21 cellular contexts compared by ENCODE assay signal in the genomic region with DNA sequence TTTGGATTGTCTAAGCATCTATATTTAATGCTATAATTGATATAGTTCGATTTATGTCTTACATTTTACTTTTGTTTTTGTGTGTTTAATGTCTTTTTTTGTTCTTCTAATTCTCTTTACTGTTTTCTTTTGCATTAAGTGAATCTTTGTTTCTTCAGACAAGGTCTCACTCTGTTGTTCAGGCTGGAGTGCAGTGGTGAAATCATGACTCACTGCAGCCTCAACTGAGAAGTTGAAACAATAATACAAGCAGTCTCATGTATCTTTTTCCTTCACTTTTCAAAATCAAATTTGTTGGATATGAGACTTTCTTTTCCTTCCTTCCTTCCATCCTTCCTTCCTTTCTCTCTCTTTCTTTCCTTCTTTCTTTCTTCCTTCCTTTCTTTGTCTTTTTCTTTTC.
DNase-seq lines count a peak whose midpoint lies in the region; ATAC-seq and TF ChIP-seq lines count a peak whose summit lies in the region.
"Had no signal": no experiment of that assay in that cellular context is flagged by ENCODE, and none has a peak within 500 bp of the region (broad histone marks: within the 10 kb centered on the region; RNA-seq: fewer than 3 reads in every experiment).

No MANE protein-coding gene starts in this region.

- H2BK12ac ChIP-seq in H9 (ENCODE audit: insufficient read length, low read depth, low read length), result no peak overlapping the region

- no peaks in the 10 kb centered on the region for H3K9me3 ChIP-seq in H9 (ENCODE audit: control insufficient read depth, low read depth, low read length)
- no peaks in the 10 kb centered on the region for H3K9me3 ChIP-seq in endodermal cell (ENCODE audit: control insufficient read depth, low read length)
- H3K9me3 ChIP-seq in uterus, result no peaks in the 10 kb centered on the region
- H3K9me3 ChIP-seq: A549, HAP-1 had no signal

- no peaks in the 10 kb centered on the region for H3K79me2 ChIP-seq in H9 (ENCODE audit: insufficient read depth, low read length)

- H3K79me1 ChIP-seq in H9 (ENCODE audit: insufficient read depth, low read depth, low read length, poor library complexity, severe bottlenecking), result no peaks in the 10 kb centered on the region

- H3K9ac ChIP-seq in H9 (ENCODE audit: extremely low read depth, insufficient read length, low read length), result no peak overlapping the region
- H3K9ac ChIP-seq in endodermal cell (ENCODE audit: extremely low read depth, low read length, poor library complexity, severe bottlenecking), result no peak overlapping the region

- no peak overlapping the region for H2BK15ac ChIP-seq in H9 (ENCODE audit: low read depth, low read length)

- H3K36me3 ChIP-seq in endodermal cell (ENCODE audit: control insufficient read depth, insufficient read depth, low read length), result no peaks in the 10 kb centered on the region
- no peaks in the 10 kb centered on the region for H3K36me3 ChIP-seq in uterus
- H3K36me3 ChIP-seq: HAP-1 had no signal

- H2BK20ac ChIP-seq in H9 (ENCODE audit: low read depth, low read length, poor library complexity, severe bottlenecking), result no peak overlapping the region

- TF ChIP-seq CTCF in H9 (conservative IDR thresholded peaks at IDR 0.05) (no peak), epithelial cell of esophagus (IDR thresholded peaks at IDR 0.05; ENCODE audit: insufficient read depth, low read depth, low read length, missing control alignments) (no peak), endodermal cell (conservative IDR thresholded peaks at IDR 0.05) (no peak), uterus (IDR thresholded peaks at IDR 0.05) (no peak)

- no peak overlapping the region for H2BK120ac ChIP-seq in H9 (ENCODE audit: low read depth, low read length, poor library complexity, severe bottlenecking)

- no peak overlapping the region for H3K4ac ChIP-seq in H9 (ENCODE audit: low read depth, low read length)

- no peak overlapping the region for H3K18ac ChIP-seq in H9 (ENCODE audit: insufficient read length, low read depth, low read length)

- H4K20me1 ChIP-seq in H9 (ENCODE audit: control insufficient read depth, insufficient read depth, insufficient read length), result no peaks in the 10 kb centered on the region

- ATAC-seq in HG02970 (IDR thresholded peaks at IDR 0.05; ENCODE audit: low FRiP score, unreplicated experiment), result no peak
- ATAC-seq: A549 had no signal

- peak; percentile 6 for DNase-seq in A172 (ENCODE audit: low spot score)
- no peak for DNase-seq in H9
- DNase-seq in SK-MEL-5 (ENCODE audit: low read depth, low spot score), result peak; percentile 2
- DNase-seq in epithelial cell of esophagus (ENCODE audit: low read depth), result peak; percentile 4
- DNase-seq in NCI-H2171 (lab: John Stamatoyannopoulos, UW), result no peak
- DNase-seq in endodermal cell, result no peak
- no peak for DNase-seq in uterus
- DNase-seq: CD4-positive, alpha-beta memory T cell; DMS79 treated with DMSO at 0.1 percent for 48 hours; Kasumi-1; NCI-H1105; NCI-H2081 treated with DMSO at 0.1 percent for 48 hours; NCI-H748 treated with DMSO at 0.1 percent for 48 hours; OCI-M1; RPMI8226; SIG-M5 had no signal

- no peak overlapping the region for H4K91ac ChIP-seq in H9 (ENCODE audit: insufficient read length, low read depth, low read length)

- intact Hi-C loops in uterus (cut with DNase I; ENCODE audit: low total_unique reads), result no loop called here

- H3K4me2 ChIP-seq in H9 (ENCODE audit: insufficient read depth, insufficient read length, low read length), result no peak overlapping the region
- H3K4me2 ChIP-seq: A549 had no signal

- peak overlapping the region in 2 of 3 experiments; percentile 16 to 49; a peak in 3 of 7 replicates for H3K27ac Mint-ChIP-seq in H9
- H3K27ac Mint-ChIP-seq in endodermal cell, result no peak overlapping the region
- H3K27ac Mint-ChIP-seq: CD4-positive, alpha-beta memory T cell; IgD-negative memory B cell had no signal

- no peak overlapping the region for H3K23ac ChIP-seq in H9 (ENCODE audit: insufficient read length, low read depth, low read length)

- H3K4me1 Mint-ChIP-seq in H9 (peaks cover 5 to 6% of the 10 kb centered on the region in 2 experiments; a peak in 3 of 4 replicates), endodermal cell (no peaks in the 10 kb centered on the region)
- H3K4me1 Mint-ChIP-seq: CD4-positive, alpha-beta memory T cell; IgD-negative memory B cell had no signal

- WGBS in H9 (ENCODE audit: extremely low coverage, insufficient read length, low lambda C conversion rate), result no CpG with 5 or more reads among the region's 1 CpG
- WGBS in endodermal cell (ENCODE audit: insufficient coverage in 1 of 2, insufficient read length in 1 of 2), 2 experiments, result 91% methylated on average over 1 of the region's 1 CpG; no CpG with 5 or more reads in 1 of the 2 experiments

- in situ Hi-C loops in SK-MEL-5 (cut with HindIII; ENCODE audit: low pct_unique_long_range_greater_than_20kb, low sequenced_read_pairs), result no loop called here

- H3K4me3 Mint-ChIP-seq in H9, result no peak overlapping the region
- H3K4me3 Mint-ChIP-seq in endodermal cell, result no peak overlapping the region
- H3K4me3 Mint-ChIP-seq: CD4-positive, alpha-beta memory T cell; IgD-negative memory B cell had no signal

- H3T11ph ChIP-seq in H9 (ENCODE audit: low read length), result no peak overlapping the region

- no peak for TF ChIP-seq POLR2A in uterus (IDR thresholded peaks at IDR 0.05)

- H3K56ac ChIP-seq in H9 (ENCODE audit: insufficient read length, low read depth, low read length), result no peak overlapping the region

- H3K27ac ChIP-seq in H9 (ENCODE audit: insufficient read length, low read depth, low read length), result no peak overlapping the region
- no peak overlapping the region for H3K27ac ChIP-seq in endodermal cell (ENCODE audit: low read depth, low read length)
- no peak overlapping the region for H3K27ac ChIP-seq in uterus
- H3K27ac ChIP-seq: A549, HL-60 had no signal

- no peak overlapping the region for H2AFZ ChIP-seq in H9 (ENCODE audit: low read length)

- H3K4me3 ChIP-seq in epithelial cell of esophagus (ENCODE audit: low read length), result no peak overlapping the region
- H3K4me3 ChIP-seq in endodermal cell (ENCODE audit: low read length), result no peak overlapping the region
- no peak overlapping the region for H3K4me3 ChIP-seq in uterus
- H3K4me3 ChIP-seq: A549, HAP-1 had no signal

- no peaks in the 10 kb centered on the region for H3K27me3 ChIP-seq in H9 (ENCODE audit: insufficient read depth, low read length)
- H3K27me3 ChIP-seq in endodermal cell (ENCODE audit: control insufficient read depth, insufficient read depth, low read length, poor library complexity, severe bottlenecking), result no peaks in the 10 kb centered on the region
- H3K27me3 ChIP-seq in uterus, result no peaks in the 10 kb centered on the region

- no peaks in the 10 kb centered on the region for H3K27me3 Mint-ChIP-seq in H9 (ENCODE audit: low read depth)
- no peaks in the 10 kb centered on the region for H3K27me3 Mint-ChIP-seq in endodermal cell (ENCODE audit: insufficient read depth)
- H3K27me3 Mint-ChIP-seq: CD4-positive, alpha-beta memory T cell; IgD-negative memory B cell had no signal

- H3K9me3 Mint-ChIP-seq in H9, result peaks cover 0 to 8% of the 10 kb centered on the region in 2 experiments; a peak in 1 of 5 replicates
- peaks cover 4% of the 10 kb centered on the region for H3K9me3 Mint-ChIP-seq in endodermal cell

- H3K14ac ChIP-seq in H9 (ENCODE audit: insufficient read depth, low read length), result no peak overlapping the region

- peaks cover 0 to 8% (median 3%) of the 10 kb centered on the region in 3 experiments; a peak in 4 of 7 replicates for H3K36me3 Mint-ChIP-seq in H9 (ENCODE audit: insufficient read depth in 1 of 3, low read depth in 3 of 3)
- H3K36me3 Mint-ChIP-seq in endodermal cell (ENCODE audit: low read depth), result no peaks in the 10 kb centered on the region
- H3K36me3 Mint-ChIP-seq: CD4-positive, alpha-beta memory T cell; IgD-negative memory B cell had no signal

- no peaks in the 10 kb centered on the region for H3K4me1 ChIP-seq in H9 (ENCODE audit: insufficient read depth, low read length)
- no peaks in the 10 kb centered on the region for H3K4me1 ChIP-seq in endodermal cell (ENCODE audit: control insufficient read depth, insufficient read depth, low read length)
- no peaks in the 10 kb centered on the region for H3K4me1 ChIP-seq in uterus
- H3K4me1 ChIP-seq: A549, HAP-1 had no signal

- H4K8ac ChIP-seq in H9 (replicated peaks; ENCODE audit: insufficient read length, low read depth, low read length), result no peak overlapping the region

- H2AK5ac ChIP-seq in H9 (ENCODE audit: insufficient read length, low read length), result no peak overlapping the region

- no peaks in the 10 kb centered on the region for H3K23me2 ChIP-seq in H9 (ENCODE audit: insufficient read length, low read depth, low read length, poor library complexity, severe bottlenecking)

- no peak overlapping the region for H4K5ac ChIP-seq in H9 (ENCODE audit: insufficient read length, low read depth, low read length)

- no peak overlapping the region for H2BK5ac ChIP-seq in H9 (ENCODE audit: insufficient read length, low read length)

Comparison
In these comparisons a context has a peak if more than half of its experiments do, and no peak if none do; other contexts are left out.
1. DNase-seq: peak in A172 (single experiment), SK-MEL-5 (single experiment) and epithelial cell of esophagus (single experiment); none in H9 (single experiment), NCI-H2171 (single experiment), endodermal cell (single experiment) and uterus (0 of 2).